In genomic region chr6:98825602-98826230, GRCh38 we compare ENCODE assay signal across 1 cellular context.
A peak's percentile ranks its signal among the peaks of the same experiment; 100 is the strongest.
TF ChIP-seq lines count a peak whose summit lies in the region.

No MANE protein-coding gene starts in this region.

TF ChIP-seq in GM23338, 12 proteins besides CTCF, POLR2A, EP300 and RAD21:
- TF ChIP-seq, protein P1, sequence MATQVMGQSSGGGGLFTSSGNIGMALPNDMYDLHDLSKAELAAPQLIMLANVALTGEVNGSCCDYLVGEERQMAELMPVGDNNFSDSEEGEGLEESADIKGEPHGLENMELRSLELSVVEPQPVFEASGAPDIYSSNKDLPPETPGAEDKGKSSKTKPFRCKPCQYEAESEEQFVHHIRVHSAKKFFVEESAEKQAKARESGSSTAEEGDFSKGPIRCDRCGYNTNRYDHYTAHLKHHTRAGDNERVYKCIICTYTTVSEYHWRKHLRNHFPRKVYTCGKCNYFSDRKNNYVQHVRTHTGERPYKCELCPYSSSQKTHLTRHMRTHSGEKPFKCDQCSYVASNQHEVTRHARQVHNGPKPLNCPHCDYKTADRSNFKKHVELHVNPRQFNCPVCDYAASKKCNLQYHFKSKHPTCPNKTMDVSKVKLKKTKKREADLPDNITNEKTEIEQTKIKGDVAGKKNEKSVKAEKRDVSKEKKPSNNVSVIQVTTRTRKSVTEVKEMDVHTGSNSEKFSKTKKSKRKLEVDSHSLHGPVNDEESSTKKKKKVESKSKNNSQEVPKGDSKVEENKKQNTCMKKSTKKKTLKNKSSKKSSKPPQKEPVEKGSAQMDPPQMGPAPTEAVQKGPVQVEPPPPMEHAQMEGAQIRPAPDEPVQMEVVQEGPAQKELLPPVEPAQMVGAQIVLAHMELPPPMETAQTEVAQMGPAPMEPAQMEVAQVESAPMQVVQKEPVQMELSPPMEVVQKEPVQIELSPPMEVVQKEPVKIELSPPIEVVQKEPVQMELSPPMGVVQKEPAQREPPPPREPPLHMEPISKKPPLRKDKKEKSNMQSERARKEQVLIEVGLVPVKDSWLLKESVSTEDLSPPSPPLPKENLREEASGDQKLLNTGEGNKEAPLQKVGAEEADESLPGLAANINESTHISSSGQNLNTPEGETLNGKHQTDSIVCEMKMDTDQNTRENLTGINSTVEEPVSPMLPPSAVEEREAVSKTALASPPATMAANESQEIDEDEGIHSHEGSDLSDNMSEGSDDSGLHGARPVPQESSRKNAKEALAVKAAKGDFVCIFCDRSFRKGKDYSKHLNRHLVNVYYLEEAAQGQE (IDR thresholded peaks at IDR 0.05; ENCODE audit: unreplicated experiment): no peak
- peak; percentile 19; the same call in 1 of the 2 replicates for TF ChIP-seq POLR2AphosphoS5 (IDR thresholded peaks at IDR 0.05; ENCODE audit: low read depth)
